ENCODE assay signal across 8 cellular contexts in genomic region chr7:38660427-38661099, GRCh38. TPM values are rescaled to one million over a fixed set of nuclear protein-coding genes. Genes with fewer than 3 reads are reported as not detected.
A peak's percentile ranks its signal among the peaks of the same experiment; 100 is the strongest.
DNase-seq lines count a peak whose midpoint lies in the region; ATAC-seq and TF ChIP-seq lines count a peak whose summit lies in the region.

No MANE protein-coding gene starts in this region.

- peaks cover 0 to 25% (median 0%) of the 10 kb centered on the region in 6 donors for H3K4me1 ChIP-seq in spleen

- CTCF ChIA-PET in activated naive CD4-positive, alpha-beta T cell treated with anti-CD3 and anti-CD28 coated beads for 36 hours (lab: Charles Lee), result interaction anchor here (0.6 to 2.8 kb wide), 20 partner anchors 12 to 554 kb away, joined by 3 to 28 read pairs (median 3); no protein-coding TSS in a partner anchor
- CTCF ChIA-PET in activated B cell treated with CpG ODN at 0.5 μM for 24 hours (lab: Charles Lee), result interaction anchor here (0.8 to 2.8 kb wide), 6 partner anchors 11 to 291 kb away, joined by 3 to 32 read pairs (median 6); no protein-coding TSS in a partner anchor

- H3K27me3 ChIP-seq in spleen (replicated peaks in 1 of 7), result peaks cover 0 to 10% (median 0%) of the 10 kb centered on the region in 7 donors

- H3K27ac Mint-ChIP-seq in activated naive CD4-positive, alpha-beta T cell treated with anti-CD3 and anti-CD28 coated beads for 36 hours, result no peak overlapping the region
- no peak overlapping the region for H3K27ac Mint-ChIP-seq in activated B cell treated with CpG ODN at 0.5 μM for 24 hours
- no peak overlapping the region for H3K27ac Mint-ChIP-seq in glutamatergic neuron (ENCODE audit: unreplicated experiment)

- no peak overlapping the region for H3K4me3 ChIP-seq in HFF-Myc (replicated peaks; ENCODE audit: low read depth, low read length)
- no peak overlapping the region for H3K4me3 ChIP-seq in spleen

- peak overlapping the region in 2 of 8 donors; percentile 74 to 85 for H3K27ac ChIP-seq in spleen

- no peaks in the 10 kb centered on the region for H3K4me1 Mint-ChIP-seq in activated naive CD4-positive, alpha-beta T cell treated with anti-CD3 and anti-CD28 coated beads for 36 hours (ENCODE audit: low read depth)
- no peaks in the 10 kb centered on the region for H3K4me1 Mint-ChIP-seq in activated B cell treated with CpG ODN at 0.5 μM for 24 hours
- no peaks in the 10 kb centered on the region for H3K4me1 Mint-ChIP-seq in glutamatergic neuron (ENCODE audit: low read depth, unreplicated experiment)

- no peak overlapping the region for H3K4me3 Mint-ChIP-seq in activated naive CD4-positive, alpha-beta T cell treated with anti-CD3 and anti-CD28 coated beads for 36 hours
- no peak overlapping the region for H3K4me3 Mint-ChIP-seq in activated B cell treated with CpG ODN at 0.5 μM for 24 hours
- no peak overlapping the region for H3K4me3 Mint-ChIP-seq in glutamatergic neuron (ENCODE audit: unreplicated experiment)

- peak; percentile 67 for ATAC-seq in activated B cell treated with CpG ODN at 0.5 μM for 24 hours (ENCODE audit: low read depth)

- peak; percentile 43 for DNase-seq in activated naive CD4-positive, alpha-beta T cell treated with anti-CD3 and anti-CD28 coated beads for 36 hours
- no peak for DNase-seq in activated naive CD4-positive, alpha-beta T cell treated with anti-CD3 and anti-CD28 coated beads, Interleukin-2, amount 50 U/mL, for 16 hours
- peak; percentile 41 for DNase-seq in HFF-Myc (ENCODE audit: extremely low read depth, low read depth)
- DNase-seq in NCI-H146 treated with DMSO at 0.1 percent for 48 hours (lab: John Stamatoyannopoulos, UW; ENCODE audit: unreplicated experiment), result peak; percentile 7
- no peak for DNase-seq in activated B cell treated with CpG ODN at 0.5 μM for 24 hours
- DNase-seq in glutamatergic neuron, result no peak
- DNase-seq in spleen, result peak; percentile 81
- no peak for DNase-seq in T-helper 9 cell

- intact Hi-C loops in activated naive CD4-positive, alpha-beta T cell treated with anti-CD3 and anti-CD28 coated beads for 36 hours (cut with micrococcal nuclease), result loop anchor here (1.0 to 5.0 kb wide), 4 partner anchors 210 to 262 kb away; no protein-coding TSS in a partner anchor
- intact Hi-C loops in activated B cell treated with CpG ODN at 0.5 μM for 24 hours (cut with micrococcal nuclease), result loop anchor here (1.0 kb wide), 1 partner anchor 262 kb away; no protein-coding TSS in a partner anchor
- intact Hi-C loops in spleen (cut with DNase I; ENCODE audit: low total_unique reads), result loop anchor here (10.0 kb wide), 1 partner anchor 266 kb away; no protein-coding TSS in a partner anchor

- POLR2A ChIA-PET in activated B cell treated with CpG ODN at 0.5 μM for 24 hours (lab: Charles Lee), result no interaction called here

- no peaks in the 10 kb centered on the region for H3K9me3 Mint-ChIP-seq in activated naive CD4-positive, alpha-beta T cell treated with anti-CD3 and anti-CD28 coated beads for 36 hours
- H3K9me3 Mint-ChIP-seq in activated B cell treated with CpG ODN at 0.5 μM for 24 hours, result no peaks in the 10 kb centered on the region
- H3K9me3 Mint-ChIP-seq in glutamatergic neuron (ENCODE audit: unreplicated experiment), result no peaks in the 10 kb centered on the region

- TF ChIP-seq CTCF in HFF-Myc (IDR thresholded peaks at IDR 0.05; ENCODE audit: low read depth, low read length, missing control alignments) (peak; percentile 79), activated B cell treated with CpG ODN at 0.5 μM for 24 hours (IDR thresholded peaks at IDR 0.05) (no peak), glutamatergic neuron (IDR thresholded peaks at IDR 0.05; ENCODE audit: partially characterized antibody, unreplicated experiment) (peak; percentile 69), spleen (IDR thresholded peaks at IDR 0.05 in 8 of 11, conservative IDR thresholded peaks at IDR 0.05 in 3 of 11) (peak; percentile 25 to 83 (median 63))

- no peaks in the 10 kb centered on the region for H3K9me3 ChIP-seq in spleen

- no peak for TF ChIP-seq POLR2A in spleen (IDR thresholded peaks at IDR 0.05)

- 27 to 42% (median 37%) methylated on average over 6 of the region's 6 CpGs for WGBS in spleen, 5 donors

- H3K27me3 Mint-ChIP-seq in activated naive CD4-positive, alpha-beta T cell treated with anti-CD3 and anti-CD28 coated beads for 36 hours (ENCODE audit: low read depth), result peaks cover 13% of the 10 kb centered on the region
- H3K27me3 Mint-ChIP-seq in activated B cell treated with CpG ODN at 0.5 μM for 24 hours (peaks cover 17% of the 10 kb centered on the region), glutamatergic neuron (ENCODE audit: unreplicated experiment) (no peaks in the 10 kb centered on the region)

- H3K36me3 ChIP-seq in spleen, result no peaks in the 10 kb centered on the region

- H3K36me3 Mint-ChIP-seq in activated naive CD4-positive, alpha-beta T cell treated with anti-CD3 and anti-CD28 coated beads for 36 hours (ENCODE audit: low read depth), result no peaks in the 10 kb centered on the region
- H3K36me3 Mint-ChIP-seq in activated B cell treated with CpG ODN at 0.5 μM for 24 hours (ENCODE audit: low read depth), result no peaks in the 10 kb centered on the region
- peaks cover 7% of the 10 kb centered on the region for H3K36me3 Mint-ChIP-seq in glutamatergic neuron (ENCODE audit: unreplicated experiment)

RNA-seq across cellular contexts. Expression of gene AMPH, which starts 29.4 kb away (rescaled TPM):
- under 1 TPM in 1 of 2 experiments, not detected in 1; 0.07 TPM for total RNA-seq in activated naive CD4-positive, alpha-beta T cell treated with anti-CD3 and anti-CD28 coated beads for 36 hours
- total RNA-seq in activated B cell treated with CpG ODN at 0.5 μM for 24 hours (not detected in 2 replicates), glutamatergic neuron (ENCODE audit: unreplicated experiment) (9.4 TPM), spleen (10 to 100 TPM in 1 of 7 donors, 1 to 10 TPM in 5, under 1 TPM in 1; 0.70 to 10.3 (median 2.1) TPM)
- polyA plus RNA-seq in spleen, result under 1 TPM; 0.09 to 0.35 (median 0.26) TPM

Comparison
In these comparisons a context has a peak if more than half of its experiments do, and no peak if none do; other contexts are left out.
1. DNase-seq: peak in activated naive CD4-positive, alpha-beta T cell treated with anti-CD3 and anti-CD28 coated beads for 36 hours (single experiment), HFF-Myc (single experiment), NCI-H146 treated with DMSO at 0.1 percent for 48 hours (single experiment) and spleen (single experiment); none in activated naive CD4-positive, alpha-beta T cell treated with anti-CD3 and anti-CD28 coated beads, Interleukin-2, amount 50 U/mL, for 16 hours (single experiment), activated B cell treated with CpG ODN at 0.5 μM for 24 hours (single experiment), glutamatergic neuron (single experiment) and T-helper 9 cell (single experiment).